1 cellular context compared by ENCODE assay signal in genomic region chr20:4607287-4607713, GRCh38.
TF ChIP-seq lines count a peak whose summit lies in the region.

No MANE protein-coding gene starts in this region.

TF ChIP-seq in HepG2, 621 proteins besides CTCF, POLR2A, EP300 and RAD21 (continued from another document and continues in another):
- TF ChIP-seq LRRFIP1 (CRISPR knock-in tag; conservative IDR thresholded peaks at IDR 0.05) (no peak), RBM22 (optimal IDR thresholded peaks at IDR 0.05; ENCODE audit: low read length) (no peak), ZNF629 (CRISPR knock-in tag; conservative IDR thresholded peaks at IDR 0.05) (no peak), ZNF543 (CRISPR knock-in tag; IDR thresholded peaks at IDR 0.05) (no peak), ZBTB26 (CRISPR knock-in tag; IDR thresholded peaks at IDR 0.05; ENCODE audit: borderline replicate concordance) (no peak), YEATS2 (CRISPR knock-in tag; IDR thresholded peaks at IDR 0.05; ENCODE audit: borderline replicate concordance) (no peak; the same call in 1 of the 2 replicates), ZBTB44 (CRISPR knock-in tag; IDR thresholded peaks at IDR 0.05) (no peak), TEF (CRISPR knock-in tag; IDR thresholded peaks at IDR 0.05) (no peak), ZFY (CRISPR knock-in tag; IDR thresholded peaks at IDR 0.05) (no peak), KMT2A (CRISPR knock-in tag; IDR thresholded peaks at IDR 0.05) (no peak), HNRNPL (IDR thresholded peaks at IDR 0.05; ENCODE audit: low read depth, low read length) (no peak), TEAD3 (CRISPR knock-in tag; optimal IDR thresholded peaks at IDR 0.05; ENCODE audit: borderline replicate concordance) (peak; percentile 88), ZNF44 (CRISPR knock-in tag; IDR thresholded peaks at IDR 0.05) (no peak), SMAD3 (CRISPR knock-in tag; IDR thresholded peaks at IDR 0.05) (peak; percentile 87; the same call in 1 of the 2 replicates), GLMP (CRISPR knock-in tag; IDR thresholded peaks at IDR 0.05; ENCODE audit: borderline replicate concordance) (no peak), SUZ12 (IDR thresholded peaks at IDR 0.05; ENCODE audit: low read depth, low read length) (no peak), FOXO1 (CRISPR knock-in tag; IDR thresholded peaks at IDR 0.05) (peak; percentile 51; the same call in 1 of the 2 replicates), ZNF513 (CRISPR knock-in tag; conservative IDR thresholded peaks at IDR 0.05) (no peak), ZC3H4 (CRISPR knock-in tag; IDR thresholded peaks at IDR 0.05; ENCODE audit: borderline replicate concordance) (no peak), THAP9 (CRISPR knock-in tag; IDR thresholded peaks at IDR 0.05; ENCODE audit: borderline replicate concordance) (no peak), ZNF225 (CRISPR knock-in tag; IDR thresholded peaks at IDR 0.05) (no peak), ATF2 (CRISPR knock-in tag; IDR thresholded peaks at IDR 0.05) (no peak), KLF11 (CRISPR knock-in tag; IDR thresholded peaks at IDR 0.05) (no peak), DRAP1 (CRISPR knock-in tag; IDR thresholded peaks at IDR 0.05) (no peak), ZBTB4 (CRISPR knock-in tag; IDR thresholded peaks at IDR 0.05; ENCODE audit: borderline replicate concordance) (no peak), NFKB2 (CRISPR knock-in tag; IDR thresholded peaks at IDR 0.05; ENCODE audit: borderline replicate concordance) (no peak), E2F5 (CRISPR knock-in tag; conservative IDR thresholded peaks at IDR 0.05) (no peak), KDM1A (CRISPR knock-in tag; IDR thresholded peaks at IDR 0.05) (no peak), MXD3 (CRISPR knock-in tag; IDR thresholded peaks at IDR 0.05) (no peak), SP140L (CRISPR knock-in tag; IDR thresholded peaks at IDR 0.05; ENCODE audit: borderline replicate concordance) (0 out of 2 replicates have a peak, but pooled peaks have one; percentile 63), ZNF614 (CRISPR knock-in tag; IDR thresholded peaks at IDR 0.05; ENCODE audit: borderline replicate concordance) (no peak), CEBPG (CRISPR knock-in tag; IDR thresholded peaks at IDR 0.05) (0 out of 2 replicates have a peak, but pooled peaks have one; percentile 16), ARHGAP35 (CRISPR knock-in tag; IDR thresholded peaks at IDR 0.05; ENCODE audit: borderline replicate concordance) (no peak), HOMEZ (CRISPR knock-in tag; IDR thresholded peaks at IDR 0.05; ENCODE audit: low read depth) (no peak), RBFOX2 (IDR thresholded peaks at IDR 0.05; ENCODE audit: low read depth, low read length) (no peak), TMF1 (CRISPR knock-in tag; IDR thresholded peaks at IDR 0.05; ENCODE audit: low read depth) (no peak), ZFP37 (CRISPR knock-in tag; IDR thresholded peaks at IDR 0.05; ENCODE audit: borderline replicate concordance) (no peak), MBD4 (IDR thresholded peaks at IDR 0.05; ENCODE audit: borderline replicate concordance, low read length) (no peak), GABPB1 (CRISPR knock-in tag; IDR thresholded peaks at IDR 0.05) (0 out of 2 replicates have a peak, but pooled peaks have one; percentile 23), ZNF674 (CRISPR knock-in tag; IDR thresholded peaks at IDR 0.05; ENCODE audit: low read depth) (no peak)
